Comparison of ENCODE assay signal across 8 cellular contexts in the genomic region with DNA sequence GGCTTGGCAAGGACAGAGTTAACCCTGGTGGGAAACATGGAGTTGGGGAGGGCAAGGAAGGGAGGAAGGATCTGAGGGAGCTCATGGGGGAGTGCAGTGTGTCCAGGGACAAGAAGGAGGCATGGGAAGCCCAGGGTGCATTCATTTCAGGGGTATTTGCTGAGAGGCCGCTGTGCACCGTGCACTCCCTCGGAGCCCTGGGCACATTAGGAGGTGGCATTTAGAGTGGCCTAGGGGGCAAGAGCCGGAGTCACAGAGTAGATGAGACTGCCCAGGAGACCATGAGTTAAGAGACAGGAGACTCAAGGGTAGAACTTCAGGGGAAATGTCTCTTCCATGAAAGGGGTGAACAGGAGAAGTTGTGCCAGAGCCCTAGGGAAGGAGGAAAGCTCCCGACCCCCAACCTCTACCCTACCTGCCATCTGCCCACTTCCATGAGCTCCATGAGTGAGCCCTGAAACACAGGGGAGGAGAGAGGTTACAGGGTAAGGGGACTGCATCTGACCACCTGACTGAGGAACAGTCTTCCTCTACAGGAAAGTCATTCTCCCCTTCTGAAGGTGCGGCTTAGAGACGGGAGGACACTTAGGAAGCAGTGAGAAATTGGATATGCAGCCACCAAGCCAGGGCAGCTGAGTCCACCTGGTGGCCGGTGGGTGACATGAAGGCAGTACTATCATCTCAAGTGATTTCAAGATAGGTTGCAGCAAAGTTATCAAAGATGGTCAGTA. TPM values are rescaled to one million over a fixed set of nuclear protein-coding genes. Genes with fewer than 3 reads are reported as not detected.
A peak's percentile ranks its signal among the peaks of the same experiment; 100 is the strongest.
DNase-seq lines count a peak whose midpoint lies in the region; ATAC-seq, FAIRE-seq and TF ChIP-seq lines count a peak whose summit lies in the region.

No MANE protein-coding gene starts in this region.

- FAIRE-seq in D721Med (lab: Jason Lieb, UNC): no peak
- FAIRE-seq in pancreas (lab: Jason Lieb, UNC): no peak

- H3K4me1 ChIP-seq in pancreas: no peaks in the 10 kb centered on the region

- H3K36me3 ChIP-seq in pancreas: no peaks in the 10 kb centered on the region

- DNase-seq in D721Med (ENCODE audit: insufficient read length, low spot score): no peak
- peak; percentile 74 for DNase-seq in HT-29 (ENCODE audit: low spot score)
- peak; percentile 59 for DNase-seq in NOMO-1 treated with dmso at 0.1 percent for 144 hours (lab: John Stamatoyannopoulos, UW; ENCODE audit: unreplicated experiment)
- peak; percentile 68 for DNase-seq in activated effector memory CD4-positive, alpha-beta T cell treated with anti-CD3 and anti-CD28 coated beads, Interleukin-2, amount 50 U/mL, for 16 hours
- DNase-seq in germinal center (ENCODE audit: low spot score): peak; percentile 30
- DNase-seq in pancreas: peak; percentile 43 to 86 (median 67)

- ATAC-seq in pancreas: peak; percentile 91 to 97 (median 94)
- ATAC-seq in HG02759 (IDR thresholded peaks at IDR 0.05; ENCODE audit: unreplicated experiment): no peak
- ATAC-seq in GM21515 (IDR thresholded peaks at IDR 0.05; ENCODE audit: unreplicated experiment): no peak

- WGBS in pancreas, 2 donors: 51 to 55% methylated on average over 8 of the region's 8 CpGs

- TF ChIP-seq CTCF in D721Med (IDR thresholded peaks at IDR 0.05; ENCODE audit: insufficient read depth, missing control alignments): peak; percentile 75
- peak; percentile 63 to 89 (median 74) for TF ChIP-seq CTCF in pancreas (IDR thresholded peaks at IDR 0.05)

- no peak overlapping the region for H3K27ac ChIP-seq in pancreas

- H3K4me3 ChIP-seq in pancreas: no peak overlapping the region

- H3K27me3 ChIP-seq in pancreas: no peaks in the 10 kb centered on the region

- intact Hi-C loops in pancreas (cut with DNase I): no loop called here

- no peaks in the 10 kb centered on the region for H3K9me3 ChIP-seq in pancreas

RNA-seq across cellular contexts. Expression of gene COPS8, which starts 58.5 kb away (rescaled TPM):
- total RNA-seq in HT-29 (2014; rRNA removed; shearing (Covaris generic)): 61.1 and 67.6 TPM in 2 replicates
- 10 to 100 TPM in 4 of 6 donors, 1 to 10 TPM in 2; 7.9 to 23.4 (median 12.8) TPM for total RNA-seq in pancreas
- polyA plus RNA-seq in pancreas: 10 to 100 TPM in 1 of 2 donors, 1 to 10 TPM in 1; 10.0 to 24.1 TPM

Comparison
In these comparisons a context has a peak if more than half of its experiments do, and no peak if none do; other contexts are left out.
1. ATAC-seq: peak in pancreas (4 of 4); none in HG02759 (single experiment) and GM21515 (single experiment).